In the genomic region with DNA sequence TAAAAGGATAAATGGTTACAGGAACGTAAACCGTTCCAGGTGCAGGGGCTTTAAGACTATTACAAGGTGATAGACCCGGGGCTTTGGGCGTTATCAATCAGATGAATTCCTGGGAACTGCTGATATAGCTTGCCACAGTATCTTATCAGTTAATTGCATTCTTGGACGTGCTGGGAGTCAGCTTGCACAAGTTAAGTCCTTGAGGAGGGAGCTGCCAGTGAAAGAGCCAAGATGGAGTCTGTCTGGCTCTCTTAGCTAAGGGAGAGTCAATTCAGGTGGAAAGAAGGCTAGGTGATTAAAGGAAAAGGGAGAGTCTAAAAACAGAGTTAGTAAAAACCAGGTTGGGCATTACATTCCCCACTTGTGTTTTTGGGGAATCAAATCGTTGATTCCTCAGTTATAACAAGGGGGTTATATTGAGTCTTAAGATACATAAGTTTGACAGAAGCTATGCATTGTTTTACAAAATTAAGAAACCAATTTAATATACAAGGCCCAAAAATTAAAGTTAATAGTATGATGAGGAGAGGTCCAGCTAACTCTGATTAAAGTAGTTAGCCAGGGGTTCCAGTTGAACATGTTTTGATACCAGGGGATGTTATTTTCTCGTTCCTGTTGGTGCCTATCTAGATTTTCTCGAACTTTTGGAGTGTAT, we compare ENCODE assay signal across 9 cellular contexts. TPM values are rescaled to one million over a fixed set of nuclear protein-coding genes. Genes with fewer than 3 reads are reported as not detected.
"Had no signal": no experiment of that assay in that cellular context is flagged by ENCODE, and none has a peak within 500 bp of the region (broad histone marks: within the 10 kb centered on the region; RNA-seq: fewer than 3 reads in every experiment).

No MANE protein-coding gene starts in this region.

RNA-seq across cellular contexts. Expression of a gene that starts 24.9 kb away (rescaled TPM):
- total RNA-seq: endothelial cell of umbilical vein, epithelial cell of proximal tubule, esophagus muscularis mucosa, foreskin keratinocyte, kidney epithelial cell, left ventricle myocardium superior, lower lobe of right lung, lung microvascular endothelial cell had no signal
- polyA plus RNA-seq: foreskin keratinocyte, keratinocyte had no signal
